10 cellular contexts compared by ENCODE assay signal in the genomic region with DNA sequence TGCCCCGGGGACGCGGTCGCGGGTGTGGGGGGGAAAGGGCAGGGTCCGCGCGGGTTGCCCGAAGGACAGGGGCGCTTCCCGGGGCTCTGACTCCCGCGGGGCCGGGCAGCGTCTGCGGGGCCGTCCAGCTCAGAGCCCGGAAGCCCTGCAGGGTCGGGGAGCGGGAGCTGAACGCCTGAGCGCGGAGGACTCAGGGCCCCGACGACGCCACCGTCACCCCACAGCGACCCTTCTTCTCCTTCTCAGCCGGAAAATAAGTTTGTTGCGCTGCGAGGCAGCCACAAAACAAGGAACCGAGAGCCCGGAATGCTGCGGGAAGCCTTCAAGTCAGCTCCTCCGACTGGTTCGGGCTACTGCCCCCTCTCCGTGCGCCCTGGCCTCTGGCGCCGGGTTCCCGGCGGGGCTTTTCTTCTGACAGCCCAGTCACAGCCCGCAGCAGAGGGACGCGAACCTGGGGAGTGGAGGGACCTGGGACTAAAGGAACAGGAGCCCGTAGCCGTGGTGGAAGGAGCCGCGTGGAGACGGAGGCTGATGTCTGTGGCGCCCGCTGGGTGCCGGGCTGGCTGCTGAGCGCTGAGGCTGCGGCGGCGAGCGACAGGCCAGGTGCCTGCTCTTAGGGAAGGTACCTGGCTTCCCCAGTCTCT. TPM values are rescaled to one million over a fixed set of nuclear protein-coding genes. Genes with fewer than 3 reads are reported as not detected.
DNase-seq lines count a peak whose midpoint lies in the region; ATAC-seq, FAIRE-seq and TF ChIP-seq lines count a peak whose summit lies in the region.
"Had no signal": no experiment of that assay in that cellular context is flagged by ENCODE, and none has a peak within 500 bp of the region (broad histone marks: within the 10 kb centered on the region; RNA-seq: fewer than 3 reads in every experiment).

No MANE protein-coding gene starts in this region.

- no peaks in the 10 kb centered on the region for H3K9me3 ChIP-seq in astrocyte (ENCODE audit: insufficient read depth, low read depth, low read length)
- H3K9me3 ChIP-seq in right lobe of liver = no peaks in the 10 kb centered on the region
- H3K9me3 ChIP-seq in thyroid gland = no peaks in the 10 kb centered on the region
- H3K9me3 ChIP-seq: neutrophil had no signal

- H3K4me3 Mint-ChIP-seq in astrocyte (ENCODE audit: unreplicated experiment) = no peak overlapping the region

- peaks cover 17% of the 10 kb centered on the region for H3K9me3 Mint-ChIP-seq in astrocyte (ENCODE audit: unreplicated experiment)

- no peak for TF ChIP-seq CTCF in astrocyte (IDR thresholded peaks at IDR 0.05; ENCODE audit: insufficient read depth, low read depth, low read length)
- no peak for TF ChIP-seq CTCF in right lobe of liver (IDR thresholded peaks at IDR 0.05)
- TF ChIP-seq CTCF in thyroid gland (IDR thresholded peaks at IDR 0.05) = no peak

- no peaks in the 10 kb centered on the region for H3K4me1 Mint-ChIP-seq in astrocyte (ENCODE audit: low read depth, unreplicated experiment)

- no peak overlapping the region for H3K9ac ChIP-seq in astrocyte (ENCODE audit: low read length)

- no peaks in the 10 kb centered on the region for H3K27me3 Mint-ChIP-seq in astrocyte (ENCODE audit: low read depth, unreplicated experiment)

- TF ChIP-seq POLR2A in right lobe of liver (IDR thresholded peaks at IDR 0.05) (no peak), thyroid gland (IDR thresholded peaks at IDR 0.05) (no peak)

- H3K27me3 ChIP-seq in astrocyte (ENCODE audit: insufficient read depth, low read length) = peaks cover 31% of the 10 kb centered on the region
- no peaks in the 10 kb centered on the region for H3K27me3 ChIP-seq in right lobe of liver
- H3K27me3 ChIP-seq in thyroid gland = no peaks in the 10 kb centered on the region

- no peak overlapping the region for H3K27ac ChIP-seq in astrocyte (ENCODE audit: low read depth, low read length)
- peak overlapping the region in 2 of 3 donors; percentile 21 to 37 for H3K27ac ChIP-seq in right lobe of liver
- peak overlapping the region in 2 of 3 donors; percentile 44 to 59 for H3K27ac ChIP-seq in thyroid gland
- H3K27ac ChIP-seq: neutrophil had no signal

- WGBS in right lobe of liver (ENCODE audit: insufficient coverage, low coverage, low lambda C conversion rate, missing lambda C conversion rate) = 3% methylated on average over 15 of the region's 58 CpGs
- 0 to 1% methylated on average over 8 to 33 of the region's 58 CpGs for whole genome bisulfite sequencing in thyroid gland, 2 donors

- peak overlapping the region; percentile 18 for H2AFZ ChIP-seq in astrocyte (ENCODE audit: low read depth, low read length)

- no peak for FAIRE-seq in astrocyte (lab: Jason Lieb, UNC)

- H3K36me3 Mint-ChIP-seq in astrocyte (ENCODE audit: low read depth, unreplicated experiment) = no peaks in the 10 kb centered on the region
- H3K36me3 Mint-ChIP-seq: CD4-positive, CD25-positive, alpha-beta regulatory T cell had no signal

- no peak overlapping the region for H3K27ac Mint-ChIP-seq in astrocyte (ENCODE audit: unreplicated experiment)
- H3K27ac Mint-ChIP-seq: CD4-positive, CD25-positive, alpha-beta regulatory T cell had no signal

- peak overlapping the region; percentile 69 for H3K4me2 ChIP-seq in astrocyte (ENCODE audit: low read length)

- ATAC-seq in right lobe of liver = peak in 2 of 4 donors; percentile 28 to 43

- no peaks in the 10 kb centered on the region for H3K79me2 ChIP-seq in astrocyte (ENCODE audit: insufficient read depth, low read length)

- peak; percentile 14 for DNase-seq in SKM-1 treated with dmso at 0.1 percent for 144 hours (lab: John Stamatoyannopoulos, UW; ENCODE audit: unreplicated experiment)
- DNase-seq in SKM-1 (lab: John Stamatoyannopoulos, UW; ENCODE audit: unreplicated experiment) = no peak
- DNase-seq in astrocyte (ENCODE audit: low read depth) = no peak
- DNase-seq in right lobe of liver = no peak
- peak; percentile 45 to 49 for DNase-seq in thyroid gland
- DNase-seq in activated naive CD4-positive, alpha-beta T cell (lab: John Stamatoyannopoulos, UW) = no peak
- DNase-seq in activated CD8-positive, alpha-beta memory T cell treated with anti-CD3 and anti-CD28 coated beads for 24 hours = no peak
- DNase-seq in SW 1271 (lab: John Stamatoyannopoulos, UW) = no peak
- DNase-seq: CD4-positive, CD25-positive, alpha-beta regulatory T cell had no signal

- H3K4me1 ChIP-seq in astrocyte (ENCODE audit: insufficient read depth, low read length) (no peaks in the 10 kb centered on the region), right lobe of liver (no peaks in the 10 kb centered on the region), thyroid gland (peaks cover 2 to 10% of the 10 kb centered on the region in 2 donors)

- H3K36me3 ChIP-seq in astrocyte (ENCODE audit: insufficient read depth, low read length) (no peaks in the 10 kb centered on the region), right lobe of liver (no peaks in the 10 kb centered on the region), thyroid gland (no peaks in the 10 kb centered on the region)
- H3K36me3 ChIP-seq: neutrophil had no signal

- H4K20me1 ChIP-seq in astrocyte (ENCODE audit: insufficient read depth, low read length) = no peaks in the 10 kb centered on the region

- intact Hi-C loops in right lobe of liver (cut with DNase I) (no loop called here), thyroid gland (cut with DNase I) (no loop called here)

- no peak overlapping the region for H3K4me3 ChIP-seq in astrocyte (ENCODE audit: insufficient read depth, low read depth, low read length)
- peak overlapping the region; percentile 4 to 48 (median 31) for H3K4me3 ChIP-seq in right lobe of liver
- peak overlapping the region; percentile 47 to 89 (median 64) for H3K4me3 ChIP-seq in thyroid gland (replicated peaks in 1 of 3)

RNA-seq across cellular contexts. Expression of gene CNTN4, which starts 0.5 kb away (rescaled TPM):
- total RNA-seq in astrocyte (not detected in 2 replicates), right lobe of liver (1 to 10 TPM; 1.5 to 3.9 (median 1.7) TPM), thyroid gland (100 to 1,000 TPM in 1 of 4 donors, 10 to 100 TPM in 3; 33.6 to 112 (median 53.1) TPM)
- total RNA-seq: CD4-positive, CD25-positive, alpha-beta regulatory T cell had no signal

Comparison
In these comparisons a context has a peak if more than half of its experiments do, and no peak if none do; other contexts are left out.
1. DNase-seq: peak in SKM-1 treated with dmso at 0.1 percent for 144 hours (single experiment) and thyroid gland (2 of 2); none in SKM-1 (single experiment), astrocyte (single experiment), right lobe of liver (0 of 3), activated naive CD4-positive, alpha-beta T cell (0 of 4), activated CD8-positive, alpha-beta memory T cell treated with anti-CD3 and anti-CD28 coated beads for 24 hours (single experiment) and SW 1271 (0 of 2).
2. RNA of gene CNTN4, which starts 0.5 kb away (total RNA-seq): 33.6 to 112 TPM in thyroid gland; 1.5 to 3.9 TPM in right lobe of liver and not detected in astrocyte; every median in the first group is over 4 times any median in the second.